Comparison of ENCODE assay signal across 12 cellular contexts in the genomic region with DNA sequence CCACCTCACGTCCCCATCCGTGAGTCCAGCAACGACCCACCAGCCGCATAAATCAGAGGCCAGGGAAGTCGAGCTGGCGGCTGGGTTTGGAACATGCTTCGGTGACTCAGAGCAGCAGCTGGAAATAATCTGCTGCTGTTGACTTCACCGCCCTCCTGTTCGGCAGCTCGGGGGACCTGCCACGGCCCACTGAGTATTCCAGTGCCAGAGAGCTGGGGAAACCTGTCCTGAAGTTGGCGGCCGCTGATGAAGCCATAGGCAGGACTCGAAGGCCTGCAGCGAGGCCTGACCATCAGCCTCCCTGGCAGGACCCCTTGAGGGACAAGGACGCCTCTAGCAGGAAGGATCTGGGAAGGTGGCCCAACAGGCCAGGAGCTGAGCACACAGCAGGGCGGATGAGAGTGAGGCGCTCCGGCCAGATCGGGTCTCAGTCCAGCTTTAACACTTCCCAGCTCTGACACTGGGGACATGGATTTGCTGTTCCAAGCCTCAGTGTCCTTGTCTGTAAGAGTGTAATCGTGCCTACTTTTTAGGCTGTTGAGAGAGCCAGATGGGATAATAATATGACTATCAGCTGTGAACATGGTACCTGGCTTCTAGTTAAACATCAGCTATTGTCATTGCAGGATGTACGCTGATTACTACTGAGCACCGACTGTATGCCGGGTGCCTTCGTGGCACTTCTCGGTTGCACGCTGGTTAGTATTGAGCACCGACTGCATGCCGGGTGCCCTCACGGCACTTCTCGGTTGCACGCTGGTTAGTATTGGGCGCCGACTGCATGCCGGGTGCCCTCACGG. TPM values are rescaled to one million over a fixed set of nuclear protein-coding genes. Genes with fewer than 3 reads are reported as not detected.
DNase-seq lines count a peak whose midpoint lies in the region; TF ChIP-seq lines count a peak whose summit lies in the region.
"Had no signal": no experiment of that assay in that cellular context is flagged by ENCODE, and none has a peak within 500 bp of the region (broad histone marks: within the 10 kb centered on the region; RNA-seq: fewer than 3 reads in every experiment).

No MANE protein-coding gene starts in this region.

- H3K9ac ChIP-seq in mucosa of rectum (ENCODE audit: low read depth in 1 of 2, low read length in 2 of 2): peak overlapping the region in 1 of 2 donors; percentile 2
- H3K9ac ChIP-seq: KMS-11, parathyroid adenoma had no signal

- H3K27ac ChIP-seq in mucosa of rectum (ENCODE audit: low read depth in 2 of 2, low read length in 2 of 2): peak overlapping the region; percentile 27 to 68
- peak overlapping the region; percentile 82 to 83 for H3K27ac ChIP-seq in uterus
- H3K27ac ChIP-seq: KMS-11, parathyroid adenoma had no signal

- H3K36me3 ChIP-seq in mucosa of rectum (ENCODE audit: control insufficient read depth in 2 of 2, insufficient read depth in 2 of 2, low read length in 2 of 2): no peaks in the 10 kb centered on the region
- no peaks in the 10 kb centered on the region for H3K36me3 ChIP-seq in uterus

- TF ChIP-seq CTCF in uterus (IDR thresholded peaks at IDR 0.05): no peak

- DNase-seq in NCI-H510A treated with DMSO at 0.1 percent for 48 hours (lab: John Stamatoyannopoulos, UW): peak; percentile 33
- no peak for DNase-seq in NCI-H510A (lab: John Stamatoyannopoulos, UW)
- DNase-seq in dermis blood vessel endothelial cell: peak; percentile 35
- peak; percentile 80 to 84 for DNase-seq in uterus
- no peak for DNase-seq in hypothalamus (lab: John Stamatoyannopoulos, UW)
- no peak for DNase-seq in mesenteric fat pad (ENCODE audit: low spot score)
- DNase-seq in NCI-H2196 treated with DMSO at 0.1 percent for 48 hours (lab: John Stamatoyannopoulos, UW; ENCODE audit: unreplicated experiment): no peak
- DNase-seq: 8988T had no signal

- H3K4me3 ChIP-seq in mucosa of rectum (ENCODE audit: low read length in 2 of 2) (no peak overlapping the region), uterus (no peak overlapping the region)

- no peaks in the 10 kb centered on the region for H3K9me3 ChIP-seq in mucosa of rectum (ENCODE audit: control insufficient read depth in 2 of 2, low read length in 2 of 2)
- H3K9me3 ChIP-seq in uterus: no peaks in the 10 kb centered on the region

- intact Hi-C loops in uterus (cut with DNase I; ENCODE audit: low total_unique reads): no loop called here

- H3K4me1 ChIP-seq in mucosa of rectum (ENCODE audit: control insufficient read depth in 2 of 2, insufficient read depth in 2 of 2, low read length in 2 of 2): peaks cover 0 to 6% of the 10 kb centered on the region in 2 donors
- H3K4me1 ChIP-seq in uterus: peaks cover 22 to 25% of the 10 kb centered on the region in 2 donors

- H3K27me3 ChIP-seq in mucosa of rectum (ENCODE audit: control insufficient read depth in 2 of 2, insufficient read depth in 2 of 2, low read length in 2 of 2): peaks cover 3 to 18% of the 10 kb centered on the region in 2 donors
- H3K27me3 ChIP-seq in uterus: no peaks in the 10 kb centered on the region

- TF ChIP-seq POLR2A in uterus (IDR thresholded peaks at IDR 0.05): no peak

RNA-seq across cellular contexts. Expression of a gene that starts 50.4 kb away (rescaled TPM):
- total RNA-seq in dermis blood vessel endothelial cell (not detected in 2 replicates), uterus (1 to 10 TPM in 1 of 4 donors, not detected in 3; 2.4 TPM), mesenteric fat pad (not detected)
- total RNA-seq: subcutaneous adipose tissue had no signal

Comparison
In these comparisons a context has a peak if more than half of its experiments do, and no peak if none do; other contexts are left out.
1. DNase-seq: peak in NCI-H510A treated with DMSO at 0.1 percent for 48 hours (single experiment), dermis blood vessel endothelial cell (single experiment) and uterus (2 of 2); none in NCI-H510A (single experiment), hypothalamus (0 of 51), mesenteric fat pad (single experiment) and NCI-H2196 treated with DMSO at 0.1 percent for 48 hours (single experiment).